25 cellular contexts compared by ENCODE assay signal in the genomic region with DNA sequence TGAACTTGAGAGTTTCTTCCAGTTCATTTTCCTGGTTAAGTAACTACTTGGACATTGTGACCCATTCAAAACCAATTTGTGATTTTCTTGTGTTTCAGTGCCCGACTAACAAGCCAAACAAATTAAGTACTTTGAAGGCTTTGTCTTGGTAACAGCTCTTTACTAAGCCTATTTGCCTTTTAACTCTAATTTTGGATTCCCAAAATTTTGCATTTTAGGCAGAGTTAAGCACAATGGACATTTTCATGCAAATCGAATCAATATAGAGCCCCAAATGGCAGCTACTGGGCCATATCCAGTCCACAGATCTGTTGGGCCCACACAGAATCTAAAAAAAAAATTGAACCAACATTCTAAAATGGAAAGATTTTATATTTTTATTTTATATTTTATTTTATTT. TPM values are rescaled to one million over a fixed set of nuclear protein-coding genes. Genes with fewer than 3 reads are reported as not detected.
"Had no signal": no experiment of that assay in that cellular context is flagged by ENCODE, and none has a peak within 500 bp of the region (broad histone marks: within the 10 kb centered on the region; RNA-seq: fewer than 3 reads in every experiment).

No MANE protein-coding gene starts in this region.

- H3K4me3 Mint-ChIP-seq: activated CD4-positive, alpha-beta T cell treated with anti-CD3 and anti-CD28 coated beads, Interleukin-2, amount 10 ng/mL, durations not matched to agents 24 days and 14 days; neural crest cell; WTC11 had no signal

- H3K9me3 ChIP-seq: esophagus squamous epithelium, psoas muscle, thoracic aorta had no signal

- DNase-seq: activated CD4-positive, alpha-beta T cell treated with anti-CD3 and anti-CD28 coated beads, Interleukin-2, amount 10 ng/mL, durations not matched to agents 24 days and 14 days; activated CD8-positive, alpha-beta memory T cell treated with anti-CD3 and anti-CD28 coated beads for 24 hours; activated CD8-positive, alpha-beta memory T cell treated with anti-CD3 and anti-CD28 coated beads, Interleukin-2, amount 50 U/mL, for 48 hours; activated effector memory CD4-positive, alpha-beta T cell treated with Interleukin-2 at 50 U/mL for 16 hours; activated T-cell treated with anti-CD3 and anti-CD28 coated beads, Interleukin-2, amount 50 U/mL, for 48 hours; amygdala; effector memory CD8-positive, alpha-beta T cell; esophagus squamous epithelium; immature natural killer cell; kidney glomerular epithelial cell; left ventricle myocardium superior; psoas muscle; right cardiac atrium; stimulated activated CD4-positive, alpha-beta T cell treated with anti-CD3 and anti-CD28 coated beads, Interleukin-2, amount 100 ng/mL, for 48 hours; T-helper 2 cell had no signal

- H3K27ac ChIP-seq: psoas muscle, thoracic aorta had no signal

- H3K36me3 ChIP-seq: esophagus squamous epithelium, thoracic aorta had no signal

- H3K36me3 Mint-ChIP-seq: immature natural killer cell had no signal

- H3K27me3 Mint-ChIP-seq: activated CD4-positive, alpha-beta T cell treated with anti-CD3 and anti-CD28 coated beads, Interleukin-2, amount 10 ng/mL, durations not matched to agents 24 days and 14 days; activated naive CD8-positive, alpha-beta T cell; effector memory CD8-positive, alpha-beta T cell had no signal

- ATAC-seq: effector memory CD8-positive, alpha-beta T cell; left ventricle myocardium superior; psoas muscle; right cardiac atrium; WTC11 had no signal

- H3K27ac Mint-ChIP-seq: WTC11 had no signal

- H3K4me1 ChIP-seq: psoas muscle had no signal

- H3K4me3 ChIP-seq: esophagus squamous epithelium, psoas muscle, thoracic aorta had no signal

RNA-seq across cellular contexts. Expression of gene CHRNA9, which starts 31.4 kb away (rescaled TPM):
- total RNA-seq: activated CD4-positive, alpha-beta T cell treated with anti-CD3 and anti-CD28 coated beads, Interleukin-2, amount 10 ng/mL, durations not matched to agents 24 days and 14 days; cardiac septum; dermis microvascular lymphatic vessel endothelial cell; esophagus squamous epithelium; left ventricle myocardium superior; myocyte; neural crest cell; osteocyte; psoas muscle; right cardiac atrium; skeletal muscle tissue; thoracic aorta; urinary bladder had no signal
- polyA plus RNA-seq: immature natural killer cell, right cardiac atrium had no signal
